11 cellular contexts compared by ENCODE assay signal in genomic region chr14:94635143-94635542, GRCh38. TPM values are rescaled to one million over a fixed set of nuclear protein-coding genes. Genes with fewer than 3 reads are reported as not detected.
"Had no signal": no experiment of that assay in that cellular context is flagged by ENCODE, and none has a peak within 500 bp of the region (broad histone marks: within the 10 kb centered on the region; RNA-seq: fewer than 3 reads in every experiment).

No MANE protein-coding gene starts in this region.

- ATAC-seq: GM23338, HCT116, K562 had no signal

- H3K9me3 ChIP-seq: HAP-1 had no signal

- DNase-seq: H7, HFFc6, IMR-90, KG1 had no signal

- H3K4me1 ChIP-seq: HAP-1 had no signal

- H3K27ac ChIP-seq: HL-60 had no signal

- H3K36me3 ChIP-seq: HAP-1 had no signal

- H3K4me3 ChIP-seq: GM23338, HAP-1, K562 had no signal

RNA-seq across cellular contexts. Expression of gene SERPINA3, which starts 23.0 kb away (rescaled TPM):
- total RNA-seq: GM23338, H1, H7, HFFc6, HT1080 had no signal
- polyA plus RNA-seq: GM23338, H1, K562 had no signal

RNA-seq across cellular contexts. Expression of gene SERPINA5, which starts 53.9 kb away (rescaled TPM):
- total RNA-seq: HFFc6, HT1080, IMR-90 had no signal
- polyA plus RNA-seq: IMR-90, K562 had no signal
